ENCODE assay signal across 29 cellular contexts in the genomic region with DNA sequence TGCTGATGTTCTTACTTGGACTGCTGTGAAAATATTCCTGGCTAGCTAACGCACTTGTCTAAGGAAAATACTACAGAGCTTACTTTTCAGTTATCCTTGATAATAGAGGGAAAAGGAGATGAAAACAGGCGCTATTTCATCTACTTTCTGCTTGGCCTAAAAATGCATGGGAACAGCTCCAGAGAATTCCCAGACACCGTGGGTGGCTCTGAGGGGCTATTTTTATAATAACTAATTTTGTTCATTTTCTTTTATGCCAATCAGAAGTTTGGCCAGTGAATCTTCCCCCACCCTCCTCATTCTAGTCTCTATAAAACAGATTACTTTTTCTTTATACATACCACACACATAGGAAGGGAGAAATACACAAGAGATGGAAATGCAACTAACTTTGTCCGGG.
DNase-seq lines count a peak whose midpoint lies in the region; ATAC-seq and TF ChIP-seq lines count a peak whose summit lies in the region.
"Had no signal": no experiment of that assay in that cellular context is flagged by ENCODE, and none has a peak within 500 bp of the region (broad histone marks: within the 10 kb centered on the region; RNA-seq: fewer than 3 reads in every experiment).

No MANE protein-coding gene starts in this region.

- CTCF ChIA-PET in RWPE1 (lab: Yijun Ruan, JAX) = no interaction called here

- H3K9me3 ChIP-seq in BLaER1 (peaks cover 25% of the 10 kb centered on the region), smooth muscle cell (replicated peaks; ENCODE audit: low read depth) (no peaks in the 10 kb centered on the region)
- H3K9me3 ChIP-seq: A549 had no signal

- no peak overlapping the region for H3K4me3 Mint-ChIP-seq in chondrocyte (ENCODE audit: unreplicated experiment)
- H3K4me3 Mint-ChIP-seq: CD8-positive, alpha-beta memory T cell had no signal

- H4K20me1 ChIP-seq in BLaER1 (no peaks in the 10 kb centered on the region), smooth muscle cell (ENCODE audit: low read depth) (no peaks in the 10 kb centered on the region)

- WGBS in smooth muscle cell (ENCODE audit: low lambda C conversion rate) = 76% methylated on average over 4 of the region's 4 CpGs

- H3K9ac ChIP-seq in BLaER1 (peak overlapping the region; percentile 45; the same call in 1 of the 2 replicates), smooth muscle cell (ENCODE audit: low read depth) (peak overlapping the region; percentile 75)
- H3K9ac ChIP-seq: KMS-11 had no signal

- ATAC-seq in HG02623 (IDR thresholded peaks at IDR 0.05; ENCODE audit: unreplicated experiment) = no peak
- ATAC-seq in GM21515 (IDR thresholded peaks at IDR 0.05; ENCODE audit: unreplicated experiment) = no peak
- ATAC-seq: A549, GM12878, HCT116, Panc1 had no signal

- peaks cover 2% of the 10 kb centered on the region for H3K36me3 Mint-ChIP-seq in chondrocyte (ENCODE audit: low read depth)
- H3K36me3 Mint-ChIP-seq: CD8-positive, alpha-beta memory T cell had no signal

- DNase-seq in RWPE1 (ENCODE audit: low spot score) = no peak
- no peak for DNase-seq in chondrocyte (ENCODE audit: low spot score)
- no peak for DNase-seq in smooth muscle cell (lab: John Stamatoyannopoulos, UW; ENCODE audit: unreplicated experiment)
- DNase-seq in substantia nigra (lab: John Stamatoyannopoulos, UW) = no peak
- DNase-seq: AML-193; CD8-positive, alpha-beta memory T cell; DMS 273 treated with DMSO at 0.1 percent for 48 hours; DMS79; GDM1; NCI-H1048; NCI-H1417; NCI-H187; NCI-H2081 treated with DMSO at 0.1 percent for 48 hours; NCI-H2171; NCI-H226; NCI-H510A; NCI-H69 had no signal

- H3K4me1 ChIP-seq in BLaER1 (peaks cover 29% of the 10 kb centered on the region), smooth muscle cell (ENCODE audit: low read depth) (no peaks in the 10 kb centered on the region)
- H3K4me1 ChIP-seq: A549 had no signal

- H3K27me3 ChIP-seq in BLaER1 = no peaks in the 10 kb centered on the region
- H3K27me3 ChIP-seq in smooth muscle cell (ENCODE audit: low read depth) = no peaks in the 10 kb centered on the region
- H3K27me3 ChIP-seq: SJCRH30 had no signal

- peaks cover 3% of the 10 kb centered on the region for H3K27me3 Mint-ChIP-seq in chondrocyte (ENCODE audit: low read depth)

- H3K4me1 Mint-ChIP-seq in chondrocyte (ENCODE audit: low read depth) = peaks cover 24% of the 10 kb centered on the region
- H3K4me1 Mint-ChIP-seq: CD8-positive, alpha-beta memory T cell; IgD-negative memory B cell had no signal

- peaks cover 3% of the 10 kb centered on the region for H3F3A ChIP-seq in smooth muscle cell (ENCODE audit: low read depth)

- H3K9me3 Mint-ChIP-seq in chondrocyte (ENCODE audit: low read depth) = peaks cover 11% of the 10 kb centered on the region

- peak overlapping the region; percentile 74 for H3K4me2 ChIP-seq in BLaER1
- peak overlapping the region; percentile 68 for H3K4me2 ChIP-seq in smooth muscle cell
- H3K4me2 ChIP-seq: A549, KMS-11 had no signal

- POLR2A ChIA-PET in RWPE1 (lab: Yijun Ruan, JAX; ENCODE audit: low non-redundant PET) = no interaction called here

- H3K4me3 ChIP-seq in BLaER1 (no peak overlapping the region), smooth muscle cell (no peak overlapping the region)
- H3K4me3 ChIP-seq: A549, GM12878, SJCRH30 had no signal

- H2AFZ ChIP-seq in smooth muscle cell (ENCODE audit: low read depth) = no peak overlapping the region

- H3K36me3 ChIP-seq in BLaER1 (no peaks in the 10 kb centered on the region), smooth muscle cell (ENCODE audit: low read depth) (no peaks in the 10 kb centered on the region)
- H3K36me3 ChIP-seq: SJCRH30 had no signal

- H3K27ac Mint-ChIP-seq in chondrocyte (ENCODE audit: unreplicated experiment) = peak overlapping the region; percentile 37
- H3K27ac Mint-ChIP-seq: CD8-positive, alpha-beta memory T cell; IgD-negative memory B cell had no signal

- no peak for TF ChIP-seq CTCF in RWPE1 (conservative IDR thresholded peaks at IDR 0.05; ENCODE audit: low read depth)
- no peak for TF ChIP-seq CTCF in chondrocyte (IDR thresholded peaks at IDR 0.05)
- TF ChIP-seq CTCF in smooth muscle cell (IDR thresholded peaks at IDR 0.05; ENCODE audit: borderline replicate concordance, insufficient read depth, poor library complexity, severe bottlenecking) = no peak

- H3K27ac ChIP-seq in BLaER1 (peak overlapping the region; percentile 63), RWPE1 (peak overlapping the region; percentile 89), smooth muscle cell (ENCODE audit: low read depth) (peak overlapping the region; percentile 95), substantia nigra (ENCODE audit: low read depth, low read length, poor library complexity, severe bottlenecking) (no peak overlapping the region)
- H3K27ac ChIP-seq: A549, C4-2B, HL-60, KMS-11, SJCRH30 had no signal

- H3K79me2 ChIP-seq in smooth muscle cell (ENCODE audit: low read depth) = no peaks in the 10 kb centered on the region
